In the genomic region with DNA sequence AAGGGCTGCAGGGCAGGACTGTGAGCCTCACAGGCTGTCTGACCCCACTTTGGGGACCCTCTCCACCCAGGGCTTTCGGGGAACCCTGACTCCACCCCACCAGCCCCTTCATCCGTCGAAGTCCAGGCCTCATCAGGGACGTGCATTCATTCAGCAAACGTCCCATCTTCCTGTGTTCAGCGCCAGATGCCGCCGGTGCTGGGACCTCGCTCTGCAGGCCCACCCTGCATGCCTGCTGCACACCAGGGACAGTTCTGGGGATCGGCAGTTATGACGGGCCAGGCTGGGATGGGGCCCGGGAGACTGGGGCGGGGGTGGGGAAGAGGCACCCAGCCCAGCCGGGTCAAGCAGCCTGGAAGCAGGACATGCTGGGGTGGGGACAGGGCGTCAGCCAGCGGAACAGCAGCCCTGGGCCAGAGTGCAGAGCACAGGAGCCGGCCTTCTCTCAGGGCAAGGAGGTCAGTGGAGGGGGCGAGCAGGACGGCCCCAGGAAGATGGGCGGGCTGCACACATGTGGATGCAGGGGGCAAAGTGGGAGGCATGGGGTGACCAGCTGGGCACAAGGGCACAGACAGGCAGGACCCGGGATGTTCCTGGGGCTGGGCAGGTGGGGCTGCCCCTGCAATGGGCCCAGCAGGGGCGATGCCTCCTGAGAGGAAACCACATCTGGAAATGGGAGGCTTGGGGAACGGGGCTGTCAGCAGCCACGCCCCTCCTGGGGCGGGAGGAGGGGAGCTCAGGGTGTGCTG, we compare ENCODE assay signal across 3 cellular contexts.
TF ChIP-seq lines count a peak whose summit lies in the region.

No MANE protein-coding gene starts in this region.

TF ChIP-seq in IMR-90, 13 proteins besides CTCF, POLR2A, EP300 and RAD21:
- no peak for TF ChIP-seq MAZ (IDR thresholded peaks at IDR 0.05; ENCODE audit: borderline replicate concordance, low read depth, low read length)
- TF ChIP-seq SMC3 (IDR thresholded peaks at IDR 0.05; ENCODE audit: low read depth, low read length): no peak
- TF ChIP-seq FOS (IDR thresholded peaks at IDR 0.05; ENCODE audit: low read depth, low read length): no peak
- TF ChIP-seq RFX5 (IDR thresholded peaks at IDR 0.05; ENCODE audit: low read depth, low read length): no peak
- TF ChIP-seq, protein P1, sequence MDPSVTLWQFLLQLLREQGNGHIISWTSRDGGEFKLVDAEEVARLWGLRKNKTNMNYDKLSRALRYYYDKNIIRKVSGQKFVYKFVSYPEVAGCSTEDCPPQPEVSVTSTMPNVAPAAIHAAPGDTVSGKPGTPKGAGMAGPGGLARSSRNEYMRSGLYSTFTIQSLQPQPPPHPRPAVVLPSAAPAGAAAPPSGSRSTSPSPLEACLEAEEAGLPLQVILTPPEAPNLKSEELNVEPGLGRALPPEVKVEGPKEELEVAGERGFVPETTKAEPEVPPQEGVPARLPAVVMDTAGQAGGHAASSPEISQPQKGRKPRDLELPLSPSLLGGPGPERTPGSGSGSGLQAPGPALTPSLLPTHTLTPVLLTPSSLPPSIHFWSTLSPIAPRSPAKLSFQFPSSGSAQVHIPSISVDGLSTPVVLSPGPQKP (IDR thresholded peaks at IDR 0.05; ENCODE audit: borderline replicate concordance, low read depth, low read length): no peak
- TF ChIP-seq MAFK (IDR thresholded peaks at IDR 0.05; ENCODE audit: low read depth, low read length): no peak
- no peak for TF ChIP-seq CEBPB (IDR thresholded peaks at IDR 0.05; ENCODE audit: low read depth, low read length)
- no peak for TF ChIP-seq MXI1 (IDR thresholded peaks at IDR 0.05; ENCODE audit: borderline replicate concordance, low read depth, low read length)
- TF ChIP-seq CHD1 (IDR thresholded peaks at IDR 0.05; ENCODE audit: low read depth, low read length): no peak
- no peak for TF ChIP-seq BHLHE40 (IDR thresholded peaks at IDR 0.05; ENCODE audit: low read depth, low read length)
- no peak for TF ChIP-seq NFE2L2 (IDR thresholded peaks at IDR 0.05; ENCODE audit: low read depth, low read length)
- TF ChIP-seq RCOR1 (IDR thresholded peaks at IDR 0.05; ENCODE audit: insufficient replicate concordance, low read length): no peak
- TF ChIP-seq, protein P2, sequence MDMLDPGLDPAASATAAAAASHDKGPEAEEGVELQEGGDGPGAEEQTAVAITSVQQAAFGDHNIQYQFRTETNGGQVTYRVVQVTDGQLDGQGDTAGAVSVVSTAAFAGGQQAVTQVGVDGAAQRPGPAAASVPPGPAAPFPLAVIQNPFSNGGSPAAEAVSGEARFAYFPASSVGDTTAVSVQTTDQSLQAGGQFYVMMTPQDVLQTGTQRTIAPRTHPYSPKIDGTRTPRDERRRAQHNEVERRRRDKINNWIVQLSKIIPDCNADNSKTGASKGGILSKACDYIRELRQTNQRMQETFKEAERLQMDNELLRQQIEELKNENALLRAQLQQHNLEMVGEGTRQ (IDR thresholded peaks at IDR 0.05; ENCODE audit: low read depth, low read length): no peak

TF ChIP-seq in GM12878, 131 proteins besides CTCF, POLR2A, EP300 and RAD21:
- TF ChIP-seq TAF1 (IDR thresholded peaks at IDR 0.05; ENCODE audit: borderline replicate concordance, low read depth, low read length) (no peak), KAT2A (conservative IDR thresholded peaks at IDR 0.05; ENCODE audit: control insufficient read depth, low read depth, low read length) (no peak), KLF5 (IDR thresholded peaks at IDR 0.05; ENCODE audit: partially characterized antibody) (no peak), NFYA (IDR thresholded peaks at IDR 0.05; ENCODE audit: borderline replicate concordance, low read depth, low read length) (no peak), NBN (IDR thresholded peaks at IDR 0.05) (no peak), NR2F1 (conservative IDR thresholded peaks at IDR 0.05) (no peak), EZH2 (IDR thresholded peaks at IDR 0.05; ENCODE audit: borderline replicate concordance, control insufficient read depth, low read depth, low read length) (no peak), CREB1 (IDR thresholded peaks at IDR 0.05; ENCODE audit: low read depth) (no peak)

TF ChIP-seq in liver, 16 proteins besides CTCF, POLR2A, EP300 and RAD21:
- TF ChIP-seq, protein P3, sequence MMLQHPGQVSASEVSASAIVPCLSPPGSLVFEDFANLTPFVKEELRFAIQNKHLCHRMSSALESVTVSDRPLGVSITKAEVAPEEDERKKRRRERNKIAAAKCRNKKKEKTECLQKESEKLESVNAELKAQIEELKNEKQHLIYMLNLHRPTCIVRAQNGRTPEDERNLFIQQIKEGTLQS (IDR thresholded peaks at IDR 0.05): no peak
- TF ChIP-seq YY1 (IDR thresholded peaks at IDR 0.05) (no peak), RXRA (IDR thresholded peaks at IDR 0.05) (peak in 1 of 2 donors; percentile 15), SP1 (IDR thresholded peaks at IDR 0.05) (no peak), HNF4A (conservative IDR thresholded peaks at IDR 0.05) (no peak)
